ENCODE assay signal across 9 cellular contexts in genomic region chr22:29206372-29207230, GRCh38. TPM values are rescaled to one million over a fixed set of nuclear protein-coding genes. Genes with fewer than 3 reads are reported as not detected.
DNase-seq lines count a peak whose midpoint lies in the region; ATAC-seq and TF ChIP-seq lines count a peak whose summit lies in the region.
"Had no signal": no experiment of that assay in that cellular context is flagged by ENCODE, and none has a peak within 500 bp of the region (broad histone marks: within the 10 kb centered on the region; RNA-seq: fewer than 3 reads in every experiment).

No MANE protein-coding gene starts in this region.

- H3K27me3 ChIP-seq in mesendoderm (ENCODE audit: insufficient read depth, low read length, poor library complexity) (no peaks in the 10 kb centered on the region), upper lobe of left lung (peaks cover 0 to 7% (median 0%) of the 10 kb centered on the region in 4 donors)

- peaks cover 14% of the 10 kb centered on the region for H3K4me1 Mint-ChIP-seq in activated naive CD4-positive, alpha-beta T cell treated with anti-CD3 and anti-CD28 coated beads, Interleukin-2, amount 50 U/mL, for 24 hours
- H3K4me1 Mint-ChIP-seq in MCF 10A (ENCODE audit: insufficient read depth, unreplicated experiment): peaks cover 10% of the 10 kb centered on the region

- no peak overlapping the region for H4K8ac ChIP-seq in mesendoderm (ENCODE audit: low read depth, low read length)

- TF ChIP-seq CTCF in MCF 10A (IDR thresholded peaks at IDR 0.05; ENCODE audit: unreplicated experiment) (no peak), upper lobe of left lung (IDR thresholded peaks at IDR 0.05) (no peak)

- no peak overlapping the region for H2BK120ac ChIP-seq in mesendoderm (ENCODE audit: low read depth, low read length)

- no peak overlapping the region for H2AK5ac ChIP-seq in mesendoderm (ENCODE audit: low read length)

- H3K27ac ChIP-seq in mesendoderm (ENCODE audit: low read depth, low read length) (no peak overlapping the region), upper lobe of left lung (peak overlapping the region; percentile 40 to 85 (median 65))

- ATAC-seq in upper lobe of left lung (ENCODE audit: low FRiP score in 2 of 2): no peak
- no peak for ATAC-seq in GM21447 (IDR thresholded peaks at IDR 0.05; ENCODE audit: unreplicated experiment)
- no peak for ATAC-seq in activated naive CD4-positive, alpha-beta T cell treated with anti-CD3 and anti-CD28 coated beads, Interleukin-2, amount 50 U/mL, for 72 hours

- peaks cover 17% of the 10 kb centered on the region for H3K27me3 Mint-ChIP-seq in activated naive CD4-positive, alpha-beta T cell treated with anti-CD3 and anti-CD28 coated beads, Interleukin-2, amount 50 U/mL, for 24 hours
- peaks cover 11% of the 10 kb centered on the region for H3K27me3 Mint-ChIP-seq in MCF 10A (ENCODE audit: insufficient read depth, unreplicated experiment)

- peak overlapping the region; percentile 73 for H3K9ac ChIP-seq in mesendoderm (ENCODE audit: low read length)

- H3K9me3 ChIP-seq in upper lobe of left lung: no peaks in the 10 kb centered on the region

- no peak overlapping the region for H2BK15ac ChIP-seq in mesendoderm (replicated peaks; ENCODE audit: low read depth)

- H3K56ac ChIP-seq in mesendoderm (ENCODE audit: low read length): peak overlapping the region; percentile 87

- BruUV-seq in MCF 10A (replicated peaks; lab: Mats Ljungman, UMichigan): no TSS peak

- H3K4me2 ChIP-seq in mesendoderm (ENCODE audit: low read length): peak overlapping the region; percentile 63

- peak overlapping the region; percentile 37 for H3K4me3 Mint-ChIP-seq in activated naive CD4-positive, alpha-beta T cell treated with anti-CD3 and anti-CD28 coated beads, Interleukin-2, amount 50 U/mL, for 24 hours
- H3K4me3 Mint-ChIP-seq in MCF 10A (ENCODE audit: unreplicated experiment): peak overlapping the region; percentile 40

- no peaks in the 10 kb centered on the region for H3K36me3 Mint-ChIP-seq in activated naive CD4-positive, alpha-beta T cell treated with anti-CD3 and anti-CD28 coated beads, Interleukin-2, amount 50 U/mL, for 24 hours
- peaks cover 7% of the 10 kb centered on the region for H3K36me3 Mint-ChIP-seq in MCF 10A (ENCODE audit: insufficient read depth, unreplicated experiment)
- H3K36me3 Mint-ChIP-seq in activated naive CD4-positive, alpha-beta T cell treated with anti-CD3 and anti-CD28 coated beads, Interleukin-2, amount 50 U/mL, for 72 hours: peaks cover 0 to 5% of the 10 kb centered on the region in 2 donors

- H3K79me2 ChIP-seq in mesendoderm (ENCODE audit: control insufficient read depth, insufficient read depth, low read length): no peaks in the 10 kb centered on the region

- intact Hi-C loops in MCF 10A (cut with micrococcal nuclease): no loop called here

- TF ChIP-seq POLR2A in upper lobe of left lung (IDR thresholded peaks at IDR 0.05): no peak

- no peak overlapping the region for H4K5ac ChIP-seq in mesendoderm (ENCODE audit: low read length)

- CTCF ChIA-PET in MCF 10A (lab: Yijun Ruan, JAX): interaction anchor here (0.8 kb wide), 1 partner anchor 26 kb away, joined by 3 read pairs; no protein-coding TSS in a partner anchor

- H3K4me1 ChIP-seq in mesendoderm (ENCODE audit: control insufficient read depth, low read depth, low read length) (no peaks in the 10 kb centered on the region), upper lobe of left lung (peaks cover 19 to 48% (median 39%) of the 10 kb centered on the region in 4 donors)

- no peak overlapping the region for H3K4ac ChIP-seq in mesendoderm (ENCODE audit: low read depth, low read length)

- peak overlapping the region; percentile 47 for H3K18ac ChIP-seq in mesendoderm (ENCODE audit: low read length)

- POLR2A ChIA-PET in MCF 10A (lab: Yijun Ruan, JAX): interaction anchor here (0.6 kb wide), 1 partner anchor 94 kb away, joined by 3 read pairs; no protein-coding TSS in a partner anchor

- no peaks in the 10 kb centered on the region for H3K79me1 ChIP-seq in mesendoderm (ENCODE audit: low read length)

- H3K9me3 Mint-ChIP-seq in activated naive CD4-positive, alpha-beta T cell treated with anti-CD3 and anti-CD28 coated beads, Interleukin-2, amount 50 U/mL, for 24 hours: no peaks in the 10 kb centered on the region
- no peaks in the 10 kb centered on the region for H3K9me3 Mint-ChIP-seq in MCF 10A (ENCODE audit: unreplicated experiment)
- no peaks in the 10 kb centered on the region for H3K9me3 Mint-ChIP-seq in activated naive CD4-positive, alpha-beta T cell treated with anti-CD3 and anti-CD28 coated beads, Interleukin-2, amount 50 U/mL, for 72 hours

- no peaks in the 10 kb centered on the region for H3K36me3 ChIP-seq in mesendoderm (ENCODE audit: control insufficient read depth, insufficient read depth, low read length)
- H3K36me3 ChIP-seq in upper lobe of left lung: no peaks in the 10 kb centered on the region

- H3K23ac ChIP-seq in mesendoderm (ENCODE audit: low read length): no peak overlapping the region

- no CpG with 5 or more reads among the region's 19 CpGs for WGBS in mesendoderm (ENCODE audit: extremely low coverage, insufficient coverage, low lambda C conversion rate)
- 44 to 46% methylated on average over 14 to 19 of the region's 19 CpGs for WGBS in upper lobe of left lung, 2 donors

- no peak overlapping the region for H3K27ac Mint-ChIP-seq in activated naive CD4-positive, alpha-beta T cell treated with anti-CD3 and anti-CD28 coated beads, Interleukin-2, amount 50 U/mL, for 24 hours
- no peak overlapping the region for H3K27ac Mint-ChIP-seq in MCF 10A (ENCODE audit: low read depth, unreplicated experiment)
- no peak overlapping the region for H3K27ac Mint-ChIP-seq in activated naive CD4-positive, alpha-beta T cell treated with anti-CD3 and anti-CD28 coated beads, Interleukin-2, amount 50 U/mL, for 72 hours

- H3K4me3 ChIP-seq in mesendoderm (ENCODE audit: low read length): peak overlapping the region; percentile 34
- peak overlapping the region; percentile 53 to 73 (median 59) for H3K4me3 ChIP-seq in upper lobe of left lung

- no peak overlapping the region for H2BK5ac ChIP-seq in mesendoderm (ENCODE audit: low read length)

- no peak for DNase-seq in activated naive CD4-positive, alpha-beta T cell (lab: John Stamatoyannopoulos, UW)
- DNase-seq in MCF 10A (ENCODE audit: unreplicated experiment): no peak
- no peak for DNase-seq in mesendoderm
- DNase-seq in upper lobe of left lung: no peak
- no peak for DNase-seq in activated naive CD4-positive, alpha-beta T cell treated with anti-CD3 and anti-CD28 coated beads, Interleukin-2, amount 50 U/mL, for 72 hours (ENCODE audit: low spot score in 2 of 2)
- DNase-seq in NCI-H345 treated with DMSO at 0.1 percent for 48 hours (lab: John Stamatoyannopoulos, UW; ENCODE audit: unreplicated experiment): no peak
- DNase-seq: activated CD4-positive, CD25-positive, alpha-beta regulatory T cell had no signal

- TF ChIP-seq EP300 in upper lobe of left lung (IDR thresholded peaks at IDR 0.05): no peak

RNA-seq across cellular contexts. Expression of gene EMID1, which starts 0.9 kb away (rescaled TPM):
- not detected in 2 replicates for total RNA-seq in MCF 10A (2022)
- 0.74 TPM for polyA plus RNA-seq in mesendoderm (2013, experiment 1 of 2)
- polyA plus RNA-seq in mesendoderm (2013, experiment 2 of 2): 0.85 TPM
- total RNA-seq in upper lobe of left lung: 10 to 100 TPM in 2 of 6 donors, 1 to 10 TPM in 4; 2.1 to 31.6 (median 8.4) TPM
- under 1 TPM in 1 of 2 donors, not detected in 1; 0.41 TPM for total RNA-seq in activated naive CD4-positive, alpha-beta T cell treated with anti-CD3 and anti-CD28 coated beads, Interleukin-2, amount 50 U/mL, for 72 hours
